11 cellular contexts compared by ENCODE assay signal in the genomic region with DNA sequence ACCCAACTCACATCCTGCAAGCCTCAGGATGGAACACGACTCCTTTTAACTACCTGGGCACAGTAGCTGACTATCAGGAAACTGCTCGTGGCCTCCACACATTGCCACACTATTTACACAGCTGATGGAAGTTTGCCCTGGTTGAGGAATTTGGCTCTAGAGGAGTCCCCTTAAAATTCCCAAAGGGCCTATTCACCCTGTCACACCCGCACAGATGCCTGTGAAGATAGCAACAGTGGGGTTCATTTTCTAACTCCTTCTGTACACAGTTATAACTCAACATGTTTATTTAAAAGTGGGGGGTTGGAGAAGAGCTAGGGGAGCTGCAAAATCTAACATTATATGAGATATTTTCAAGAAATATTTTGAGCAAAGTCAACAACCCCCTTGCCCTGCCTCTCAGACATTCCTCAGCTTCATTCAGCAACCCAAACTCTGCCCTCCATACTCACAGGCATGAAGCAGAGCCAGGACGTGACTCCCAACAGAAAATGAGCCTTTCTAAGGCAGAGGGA. TPM values are rescaled to one million over a fixed set of nuclear protein-coding genes. Genes with fewer than 3 reads are reported as not detected.
DNase-seq lines count a peak whose midpoint lies in the region; ATAC-seq, FAIRE-seq and TF ChIP-seq lines count a peak whose summit lies in the region.
"Had no signal": no experiment of that assay in that cellular context is flagged by ENCODE, and none has a peak within 500 bp of the region (broad histone marks: within the 10 kb centered on the region; RNA-seq: fewer than 3 reads in every experiment).

No MANE protein-coding gene starts in this region.

- TF ChIP-seq RAD21 in HCT116 (IDR thresholded peaks at IDR 0.05; ENCODE audit: low read depth): no peak

- H3K27ac Mint-ChIP-seq in activated CD4-positive, alpha-beta T cell treated with anti-CD3 and anti-CD28 coated beads, Interleukin-2, amount 10 ng/mL, durations not matched to agents 7 days and 5 days: no peak overlapping the region
- H3K27ac Mint-ChIP-seq: activated naive CD8-positive, alpha-beta T cell treated with anti-CD3 and anti-CD28 coated beads for 36 hours had no signal

- H3K4me1 ChIP-seq in HCT116 (ENCODE audit: control insufficient read depth in 1 of 2, insufficient read depth in 2 of 2, low read length in 2 of 2) (peaks cover 0 to 23% of the 10 kb centered on the region in 2 experiments; a peak in 3 of 4 replicates), skeletal muscle tissue (ENCODE audit: control insufficient read depth in 3 of 3, insufficient read depth in 3 of 3, low read length in 3 of 3) (peaks cover 7 to 17% (median 12%) of the 10 kb centered on the region in 3 donors)

- H3K4me1 Mint-ChIP-seq in activated CD4-positive, alpha-beta T cell treated with anti-CD3 and anti-CD28 coated beads, Interleukin-2, amount 10 ng/mL, durations not matched to agents 7 days and 5 days: no peaks in the 10 kb centered on the region
- H3K4me1 Mint-ChIP-seq: activated naive CD8-positive, alpha-beta T cell treated with anti-CD3 and anti-CD28 coated beads for 36 hours had no signal

- H3K4me2 ChIP-seq in HCT116 (ENCODE audit: low read length): peak overlapping the region; percentile 20

- FAIRE-seq in frontal cortex (lab: Jason Lieb, UNC): no peak

- intact Hi-C loops in HCT116 (cut with micrococcal nuclease): no loop called here

- no peak for TF ChIP-seq POLR2A in HCT116 (IDR thresholded peaks at IDR 0.05; ENCODE audit: borderline replicate concordance, extremely low read depth, insufficient read depth, insufficient read length)

- H3K27me3 Mint-ChIP-seq in activated CD4-positive, alpha-beta T cell treated with anti-CD3 and anti-CD28 coated beads, Interleukin-2, amount 10 ng/mL, durations not matched to agents 7 days and 5 days: peaks cover 23% of the 10 kb centered on the region

- H3K79me2 ChIP-seq in HCT116 (ENCODE audit: insufficient read depth, low read length): no peaks in the 10 kb centered on the region

- no peaks in the 10 kb centered on the region; the same call in 1 of the 2 replicates for H4K20me1 ChIP-seq in HCT116 (ENCODE audit: insufficient read depth)

- H3K9ac ChIP-seq in HCT116 (ENCODE audit: low read length): no peak overlapping the region
- no peak overlapping the region for H3K9ac ChIP-seq in skeletal muscle tissue (ENCODE audit: low read depth in 1 of 3, low read length in 3 of 3)

- H3K36me3 ChIP-seq in HCT116 (ENCODE audit: control insufficient read depth in 1 of 2, insufficient read depth in 2 of 2, low read length in 2 of 2) (no peaks in the 10 kb centered on the region), skeletal muscle tissue (ENCODE audit: control insufficient read depth in 3 of 3, insufficient read depth in 3 of 3, low read length in 3 of 3) (no peaks in the 10 kb centered on the region)

- RAD21 ChIA-PET in HCT116 (lab: Charles Lee; ENCODE audit: low non-redundant PET in 1 of 2, low total read pairs in 2 of 2, uncharacterized antibody in 2 of 2, unreplicated experiment in 2 of 2): no interaction called here

- POLR2A ChIA-PET in HCT116 (lab: Charles Lee): no interaction called here
- POLR2A ChIA-PET in activated CD4-positive, alpha-beta T cell treated with anti-CD3 and anti-CD28 coated beads, Interleukin-2, amount 10 ng/mL, durations not matched to agents 7 days and 5 days (lab: Charles Lee): no interaction called here

- CTCF ChIA-PET in HCT116 (lab: Charles Lee): no interaction called here
- CTCF ChIA-PET in activated CD4-positive, alpha-beta T cell treated with anti-CD3 and anti-CD28 coated beads, Interleukin-2, amount 10 ng/mL, durations not matched to agents 7 days and 5 days (lab: Charles Lee): no interaction called here

- no peaks in the 10 kb centered on the region for H3K36me3 Mint-ChIP-seq in activated CD4-positive, alpha-beta T cell treated with anti-CD3 and anti-CD28 coated beads, Interleukin-2, amount 10 ng/mL, durations not matched to agents 7 days and 5 days (ENCODE audit: low read depth)
- H3K36me3 Mint-ChIP-seq: activated naive CD8-positive, alpha-beta T cell treated with anti-CD3 and anti-CD28 coated beads for 36 hours had no signal

- H3K27ac ChIP-seq in HCT116 (ENCODE audit: low read depth, low read length) (no peak overlapping the region), skeletal muscle tissue (ENCODE audit: low read depth, low read length) (peak overlapping the region; percentile 10)

- H3K27me3 ChIP-seq in HCT116 (ENCODE audit: insufficient read depth, low read length) (no peaks in the 10 kb centered on the region), skeletal muscle tissue (ENCODE audit: control insufficient read depth in 3 of 3, insufficient read depth in 3 of 3, low read length in 3 of 3) (no peaks in the 10 kb centered on the region)

- ATAC-seq in HCT116: peak; percentile 49; the same call in 1 of the 2 replicates
- ATAC-seq: activated CD4-positive, CD25-positive, alpha-beta regulatory T cell treated with anti-CD3 and anti-CD28 coated beads, Interleukin-2, amount 50 U/mL, for 24 hours; esophagus mucosa had no signal

- H3K9me3 Mint-ChIP-seq in activated CD4-positive, alpha-beta T cell treated with anti-CD3 and anti-CD28 coated beads, Interleukin-2, amount 10 ng/mL, durations not matched to agents 7 days and 5 days: no peaks in the 10 kb centered on the region
- H3K9me3 Mint-ChIP-seq: activated naive CD8-positive, alpha-beta T cell treated with anti-CD3 and anti-CD28 coated beads for 36 hours had no signal

- H3K4me3 ChIP-seq in HCT116 (replicated peaks in 1 of 2; ENCODE audit: low read depth in 1 of 2, low read length in 2 of 2): no peak overlapping the region
- no peak overlapping the region for H3K4me3 ChIP-seq in skeletal muscle tissue (ENCODE audit: low read length in 3 of 3)

- H3K9me3 ChIP-seq in HCT116 (ENCODE audit: control insufficient read depth in 1 of 2, insufficient read depth in 1 of 2, low read depth in 1 of 2, low read length in 2 of 2) (no peaks in the 10 kb centered on the region), skeletal muscle tissue (ENCODE audit: control insufficient read depth in 3 of 3, low read length in 3 of 3) (no peaks in the 10 kb centered on the region)

- BruUV-seq in HCT116 (replicated peaks; lab: Mats Ljungman, UMichigan): no TSS peak

- no peaks in the 10 kb centered on the region; the same call in 1 of the 2 replicates for H3K9me2 ChIP-seq in HCT116 (ENCODE audit: insufficient read depth)

- DNase-seq in HCT116 (ENCODE audit: low read depth, low spot score): no peak
- DNase-seq in amniotic epithelial cell (ENCODE audit: low read depth): peak; percentile 22
- DNase-seq in islet precursor cell: peak; percentile 52
- DNase-seq in NCI-H187 (lab: John Stamatoyannopoulos, UW): no peak
- DNase-seq in globus pallidus (ENCODE audit: low spot score): no peak
- DNase-seq in frontal cortex (ENCODE audit: low spot score in 2 of 2): no peak
- no peak for DNase-seq in activated CD4-positive, alpha-beta T cell treated with anti-CD3 and anti-CD28 coated beads, Interleukin-2, amount 10 ng/mL, durations not matched to agents 7 days and 5 days
- DNase-seq: activated naive CD8-positive, alpha-beta T cell treated with anti-CD3 and anti-CD28 coated beads for 36 hours had no signal

- no peak overlapping the region for H3K4me3 Mint-ChIP-seq in activated CD4-positive, alpha-beta T cell treated with anti-CD3 and anti-CD28 coated beads, Interleukin-2, amount 10 ng/mL, durations not matched to agents 7 days and 5 days
- H3K4me3 Mint-ChIP-seq: activated naive CD8-positive, alpha-beta T cell treated with anti-CD3 and anti-CD28 coated beads for 36 hours had no signal

- H2AFZ ChIP-seq in HCT116 (ENCODE audit: low read depth, low read length, poor library complexity, severe bottlenecking): no peak overlapping the region

- no peak for TF ChIP-seq CTCF in HCT116 (IDR thresholded peaks at IDR 0.05 in 2 of 3, conservative IDR thresholded peaks at IDR 0.05 in 1 of 3; ENCODE audit: borderline replicate concordance in 1 of 3, insufficient read depth in 1 of 3, low read depth in 2 of 3, low read length in 2 of 3)

TF ChIP-seq in HCT116, 20 proteins besides CTCF, POLR2A, EP300 and RAD21:
- no peak for TF ChIP-seq EZH2phosphoT487 (IDR thresholded peaks at IDR 0.05; ENCODE audit: borderline replicate concordance)
- TF ChIP-seq TCF7L2 (IDR thresholded peaks at IDR 0.05; ENCODE audit: borderline replicate concordance, extremely low read depth, insufficient read depth, insufficient read length): no peak
- TF ChIP-seq FOSL1 (IDR thresholded peaks at IDR 0.05; ENCODE audit: low read depth): no peak
- no peak for TF ChIP-seq POLR2AphosphoS5 (IDR thresholded peaks at IDR 0.05; ENCODE audit: low read depth, low read length)
- TF ChIP-seq SIN3A (IDR thresholded peaks at IDR 0.05; ENCODE audit: low read depth): no peak
- TF ChIP-seq YY1 (IDR thresholded peaks at IDR 0.05; ENCODE audit: extremely low read depth, insufficient replicate concordance, low read depth, low read length): no peak
- TF ChIP-seq, protein P1, sequence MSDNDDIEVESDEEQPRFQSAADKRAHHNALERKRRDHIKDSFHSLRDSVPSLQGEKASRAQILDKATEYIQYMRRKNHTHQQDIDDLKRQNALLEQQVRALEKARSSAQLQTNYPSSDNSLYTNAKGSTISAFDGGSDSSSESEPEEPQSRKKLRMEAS (IDR thresholded peaks at IDR 0.05): no peak
- TF ChIP-seq EZH2 (IDR thresholded peaks at IDR 0.05): no peak

RNA-seq across cellular contexts. Expression of a gene that starts 35.8 kb away (rescaled TPM):
- total RNA-seq in HCT116 (2021; ENCODE audit: unreplicated experiment): 21.9 TPM
- polyA plus RNA-seq in HCT116 (2012): 75.5 and 156 TPM in 2 replicates
- 34.4 TPM for total RNA-seq in skeletal muscle tissue
- 1.6 TPM for total RNA-seq in frontal cortex
- total RNA-seq in activated CD4-positive, alpha-beta T cell treated with anti-CD3 and anti-CD28 coated beads, Interleukin-2, amount 10 ng/mL, durations not matched to agents 7 days and 5 days: not detected

Comparison
In these comparisons a context has a peak if more than half of its experiments do, and no peak if none do; other contexts are left out.
1. DNase-seq: peak in amniotic epithelial cell (single experiment) and islet precursor cell (single experiment); none in HCT116 (single experiment), NCI-H187 (0 of 2), globus pallidus (single experiment), frontal cortex (0 of 2) and activated CD4-positive, alpha-beta T cell treated with anti-CD3 and anti-CD28 coated beads, Interleukin-2, amount 10 ng/mL, durations not matched to agents 7 days and 5 days (single experiment).